16 cellular contexts compared by ENCODE assay signal in the genomic region with DNA sequence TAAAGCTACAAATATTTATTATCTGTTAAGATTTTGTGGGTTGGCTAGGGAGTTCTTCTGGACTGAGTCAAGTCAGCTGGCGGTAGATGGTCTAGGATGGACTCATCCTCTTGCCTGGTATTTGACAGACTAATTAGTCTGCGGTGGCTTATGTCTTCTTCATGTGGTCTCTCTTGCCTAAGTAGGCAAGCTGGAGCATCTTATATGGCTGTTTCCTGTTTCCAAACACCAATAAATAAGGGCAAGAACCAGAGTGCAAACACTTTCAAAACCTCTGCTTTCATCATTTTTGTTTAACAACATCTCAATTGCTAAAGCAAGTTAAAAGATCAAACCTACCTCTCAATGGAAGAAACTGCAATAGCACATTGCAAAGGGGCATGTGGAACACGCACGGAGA.
DNase-seq lines count a peak whose midpoint lies in the region; ATAC-seq, FAIRE-seq and TF ChIP-seq lines count a peak whose summit lies in the region.
"Had no signal": no experiment of that assay in that cellular context is flagged by ENCODE, and none has a peak within 500 bp of the region (broad histone marks: within the 10 kb centered on the region; RNA-seq: fewer than 3 reads in every experiment).

No MANE protein-coding gene starts in this region.

- H3K4me3 ChIP-seq in AG10803 (ENCODE audit: low read length) (no peak overlapping the region), IMR-90 (ENCODE audit: insufficient read depth, low read depth, low read length) (no peak overlapping the region), aorta (ENCODE audit: low read length in 2 of 2) (no peak overlapping the region)
- H3K4me3 ChIP-seq: lower lobe of right lung had no signal

- H3K18ac ChIP-seq in IMR-90 (ENCODE audit: low read depth, low read length) = no peak overlapping the region

- H3K4me1 Mint-ChIP-seq in activated naive CD4-positive, alpha-beta T cell treated with anti-CD3 and anti-CD28 coated beads for 36 hours (ENCODE audit: low read depth) = peaks cover 4% of the 10 kb centered on the region

- H3K36me3 ChIP-seq in IMR-90 (ENCODE audit: control insufficient read depth, insufficient read depth, low read length) = no peaks in the 10 kb centered on the region
- no peaks in the 10 kb centered on the region for H3K36me3 ChIP-seq in aorta (ENCODE audit: control insufficient read depth in 1 of 2, insufficient read depth in 2 of 2, low read length in 1 of 2)
- H3K36me3 ChIP-seq: lower lobe of right lung, WERI-Rb-1 had no signal

- peak overlapping the region; percentile 56 for H2BK5ac ChIP-seq in IMR-90 (ENCODE audit: low read depth, low read length, poor library complexity, severe bottlenecking)

- no peaks in the 10 kb centered on the region for H3K9me3 Mint-ChIP-seq in activated naive CD4-positive, alpha-beta T cell treated with anti-CD3 and anti-CD28 coated beads for 36 hours

- CTCF ChIA-PET in IMR-90 (lab: Yijun Ruan, JAX) = interaction anchor here (0.6 to 1.4 kb wide), 6 partner anchors 9 to 340 kb away, joined by 3 to 8 read pairs (median 3); no protein-coding TSS in a partner anchor
- CTCF ChIA-PET in activated naive CD4-positive, alpha-beta T cell treated with anti-CD3 and anti-CD28 coated beads for 36 hours (lab: Charles Lee) = interaction anchor here (0.8 to 1.2 kb wide), 5 partner anchors 9 to 16 kb away, joined by 3 to 5 read pairs (median 3); no protein-coding TSS in a partner anchor

- H3K4me2 ChIP-seq in IMR-90 (ENCODE audit: low read depth, low read length) = peak overlapping the region; percentile 28; the same call in 1 of the 2 replicates

- H4K91ac ChIP-seq in IMR-90 (ENCODE audit: insufficient read depth, low read depth, low read length) = no peak overlapping the region

- H3K4me3 Mint-ChIP-seq in activated naive CD4-positive, alpha-beta T cell treated with anti-CD3 and anti-CD28 coated beads for 36 hours = no peak overlapping the region

- no peak overlapping the region for H4K5ac ChIP-seq in IMR-90 (ENCODE audit: low read depth, low read length)

- H2BK15ac ChIP-seq in IMR-90 (ENCODE audit: low read depth, low read length) = no peak overlapping the region

- no peaks in the 10 kb centered on the region for H3K79me1 ChIP-seq in IMR-90 (ENCODE audit: low read depth in 1 of 2, low read length in 2 of 2)

- no peak overlapping the region for H2AFZ ChIP-seq in IMR-90 (replicated peaks; ENCODE audit: low read length, poor library complexity)

- ATAC-seq in IMR-90 (ENCODE audit: low read depth) (peak; percentile 94), HG02973 (IDR thresholded peaks at IDR 0.05; ENCODE audit: unreplicated experiment) (no peak), aorta (ENCODE audit: low FRiP score) (no peak)
- ATAC-seq: lower lobe of right lung had no signal

- no peak overlapping the region for H3K9ac ChIP-seq in IMR-90 (ENCODE audit: low read depth, low read length)

- H3K36me3 Mint-ChIP-seq in activated naive CD4-positive, alpha-beta T cell treated with anti-CD3 and anti-CD28 coated beads for 36 hours (ENCODE audit: low read depth) = no peaks in the 10 kb centered on the region

- H4K8ac ChIP-seq in IMR-90 (ENCODE audit: low read depth in 2 of 2, low read length in 2 of 2) = no peak overlapping the region

- TF ChIP-seq RAD21 in IMR-90 (IDR thresholded peaks at IDR 0.05; ENCODE audit: low read length) = no peak

- H3K9me3 ChIP-seq in IMR-90 (ENCODE audit: control insufficient read depth, insufficient read depth, low read length) = no peaks in the 10 kb centered on the region
- no peaks in the 10 kb centered on the region for H3K9me3 ChIP-seq in aorta (ENCODE audit: control insufficient read depth, low read length)
- H3K9me3 ChIP-seq: lower lobe of right lung had no signal

- POLR2A ChIA-PET in IMR-90 (lab: Charles Lee; ENCODE audit: unreplicated experiment) = interaction anchor here (0.6 kb wide), 1 partner anchor 142 kb away, joined by 3 read pairs; no protein-coding TSS in a partner anchor

- BruUV-seq in IMR-90 (replicated peaks; lab: Mats Ljungman, UMichigan) = no TSS peak

- no peak overlapping the region for H3K27ac Mint-ChIP-seq in activated naive CD4-positive, alpha-beta T cell treated with anti-CD3 and anti-CD28 coated beads for 36 hours

- no peaks in the 10 kb centered on the region for H3K27me3 ChIP-seq in IMR-90 (ENCODE audit: control insufficient read depth, insufficient read depth, low read length)
- no peaks in the 10 kb centered on the region for H3K27me3 ChIP-seq in aorta (ENCODE audit: control insufficient read depth in 1 of 2, insufficient read depth in 2 of 2, low read length in 1 of 2)

- H2BK120ac ChIP-seq in IMR-90 (ENCODE audit: low read depth, low read length) = no peak overlapping the region

- H3K9me1 ChIP-seq in IMR-90 (ENCODE audit: insufficient read depth, low read length) = 0 out of 2 replicates have a peak, but pooled peaks cover 3% of the 10 kb centered on the region

- no peaks in the 10 kb centered on the region for H4K20me1 ChIP-seq in IMR-90 (ENCODE audit: insufficient read depth, low read length)

- H3K23ac ChIP-seq in IMR-90 (ENCODE audit: low read depth, low read length) = no peak overlapping the region

- no peak overlapping the region for H2AK5ac ChIP-seq in IMR-90 (ENCODE audit: low read depth, low read length)

- no peaks in the 10 kb centered on the region for H3K27me3 Mint-ChIP-seq in activated naive CD4-positive, alpha-beta T cell treated with anti-CD3 and anti-CD28 coated beads for 36 hours (ENCODE audit: low read depth)

- intact Hi-C loops in IMR-90 (cut with micrococcal nuclease) = loop anchor here (5.0 to 10.0 kb wide), 2 partner anchors 149 to 291 kb away; no protein-coding TSS in a partner anchor
- intact Hi-C loops in activated naive CD4-positive, alpha-beta T cell treated with anti-CD3 and anti-CD28 coated beads for 36 hours (cut with micrococcal nuclease) = no loop called here
- intact Hi-C loops in aorta (cut with DNase I) = no loop called here

- DNase-seq in AG10803 (ENCODE audit: low read depth) (peak; percentile 97), IMR-90 (peak; percentile 85), SKM-1 (lab: John Stamatoyannopoulos, UW; ENCODE audit: unreplicated experiment) (peak; percentile 94), iris pigment epithelial cell (ENCODE audit: low read depth) (peak; percentile 54), GM12892 (ENCODE audit: insufficient read length) (no peak), aorta (no peak)
- DNase-seq in activated naive CD4-positive, alpha-beta T cell treated with anti-CD3 and anti-CD28 coated beads for 36 hours = no peak
- DNase-seq: DMS153; effector memory CD4-positive, alpha-beta T cell; lower lobe of right lung; MM.1S; NCI-H510A; SHP77 treated with DMSO at 0.1 percent for 48 hours; WERI-Rb-1 had no signal

- no peak overlapping the region for H2AK9ac ChIP-seq in IMR-90 (replicated peaks; ENCODE audit: low read depth, low read length, poor library complexity)

- H2BK20ac ChIP-seq in IMR-90 (ENCODE audit: low read depth, low read length) = no peak overlapping the region

- H3K4me1 ChIP-seq in IMR-90 (ENCODE audit: control insufficient read depth, insufficient read depth, low read length) = peaks cover 4% of the 10 kb centered on the region; the same call in 1 of the 2 replicates
- H3K4me1 ChIP-seq in aorta (ENCODE audit: control insufficient read depth in 1 of 2, insufficient read depth in 2 of 2, low read length in 2 of 2) = no peaks in the 10 kb centered on the region
- H3K4me1 ChIP-seq: lower lobe of right lung had no signal

- TF ChIP-seq POLR2A in IMR-90 (IDR thresholded peaks at IDR 0.05; ENCODE audit: low read depth, low read length) (no peak), GM12892 (IDR thresholded peaks at IDR 0.05; ENCODE audit: low read depth, low read length) (no peak)

- no peak overlapping the region for H3K14ac ChIP-seq in IMR-90 (replicated peaks; ENCODE audit: low read depth, low read length)

- TF ChIP-seq CTCF in AG10803 (conservative IDR thresholded peaks at IDR 0.05; ENCODE audit: low read length) = peak; percentile 19; the same call in 1 of the 2 replicates
- TF ChIP-seq CTCF in IMR-90 (conservative IDR thresholded peaks at IDR 0.05; ENCODE audit: low read depth, low read length) = no peak

- dilution Hi-C loops in IMR-90 (cut with HindIII; ENCODE audit: low sequenced_read_pairs, unreplicated experiment) = no loop called here

- no peak overlapping the region for H3K4ac ChIP-seq in IMR-90 (ENCODE audit: low read depth, low read length)

- H3K56ac ChIP-seq in IMR-90 (ENCODE audit: extremely low read depth, insufficient read depth, low read length) = no peak overlapping the region

- no CpG with 5 or more reads among the region's 4 CpGs for WGBS in IMR-90 (ENCODE audit: extremely low coverage in 2 of 2, insufficient read length in 1 of 2), 2 experiments
- 91 to 92% methylated on average over 4 of the region's 4 CpGs for WGBS in aorta, 2 donors

- in situ Hi-C loops in IMR-90 (cut with MboI; ENCODE audit: low sequenced_read_pairs) = loop anchor here (25.0 kb wide), 1 partner anchor 336 kb away; no protein-coding TSS in a partner anchor

- no peak for FAIRE-seq in GM12892 (lab: Jason Lieb, UNC)
- FAIRE-seq: urothelium cell line had no signal

- H3K27ac ChIP-seq in IMR-90 (ENCODE audit: insufficient read depth, low read length) = no peak overlapping the region
- H3K27ac ChIP-seq in aorta (ENCODE audit: low read depth in 1 of 2, low read length in 2 of 2) = no peak overlapping the region
- H3K27ac ChIP-seq: lower lobe of right lung, WERI-Rb-1 had no signal

TF ChIP-seq in IMR-90, 13 proteins besides CTCF, POLR2A, EP300 and RAD21:
- TF ChIP-seq FOS (IDR thresholded peaks at IDR 0.05; ENCODE audit: low read depth, low read length) (peak; percentile 48; the same call in 1 of the 2 replicates), MAZ (IDR thresholded peaks at IDR 0.05; ENCODE audit: borderline replicate concordance, low read depth, low read length) (no peak), BHLHE40 (IDR thresholded peaks at IDR 0.05; ENCODE audit: low read depth, low read length) (peak; percentile 48), MXI1 (IDR thresholded peaks at IDR 0.05; ENCODE audit: borderline replicate concordance, low read depth, low read length) (no peak), SMC3 (IDR thresholded peaks at IDR 0.05; ENCODE audit: low read depth, low read length) (peak; percentile 5; the same call in 1 of the 2 replicates), CEBPB (IDR thresholded peaks at IDR 0.05; ENCODE audit: low read depth, low read length) (peak; percentile 70)

Comparison
In these comparisons a context has a peak if more than half of its experiments do, and no peak if none do; other contexts are left out.
1. DNase-seq: peak in AG10803 (single experiment), IMR-90 (single experiment), SKM-1 (single experiment) and iris pigment epithelial cell (single experiment); none in GM12892 (single experiment), activated naive CD4-positive, alpha-beta T cell treated with anti-CD3 and anti-CD28 coated beads for 36 hours (single experiment) and aorta (0 of 2).